In genomic region chr9:28951945-28952344, GRCh38 we compare ENCODE assay signal across 15 cellular contexts.
DNase-seq lines count a peak whose midpoint lies in the region; ATAC-seq and TF ChIP-seq lines count a peak whose summit lies in the region.
"Had no signal": no experiment of that assay in that cellular context is flagged by ENCODE, and none has a peak within 500 bp of the region (broad histone marks: within the 10 kb centered on the region; RNA-seq: fewer than 3 reads in every experiment).

No MANE protein-coding gene starts in this region.

- H2AFZ ChIP-seq in DND-41 (ENCODE audit: low read depth, low read length) (no peak overlapping the region), H9 (ENCODE audit: low read length) (no peak overlapping the region)

- H3K27ac ChIP-seq in DND-41 (ENCODE audit: low read length) (no peak overlapping the region), H9 (ENCODE audit: insufficient read length, low read depth, low read length) (no peak overlapping the region), Panc1 (ENCODE audit: low read length) (no peak overlapping the region)
- H3K27ac ChIP-seq: skin epidermis had no signal

- peaks cover 8 to 24% (median 18%) of the 10 kb centered on the region in 3 experiments for H3K36me3 Mint-ChIP-seq in H9 (ENCODE audit: insufficient read depth in 1 of 3, low read depth in 3 of 3)
- H3K36me3 Mint-ChIP-seq: brain; CD4-positive, CD25-positive, alpha-beta regulatory T cell; memory B cell had no signal

- BruUV-seq in Panc1 (replicated peaks; lab: Mats Ljungman, UMichigan), result no TSS peak

- WGBS in H9 (ENCODE audit: extremely low coverage, insufficient read length, low lambda C conversion rate), result no CpG with 5 or more reads among the region's 4 CpGs

- H3K18ac ChIP-seq in H9 (ENCODE audit: insufficient read length, low read depth, low read length), result no peak overlapping the region

- H3K9me3 ChIP-seq in DND-41 (ENCODE audit: insufficient read depth, low read length, severe bottlenecking), result no peaks in the 10 kb centered on the region
- H3K9me3 ChIP-seq in H9 (ENCODE audit: control insufficient read depth, low read depth, low read length), result no peaks in the 10 kb centered on the region
- no peaks in the 10 kb centered on the region for H3K9me3 ChIP-seq in Panc1 (ENCODE audit: control insufficient read depth, insufficient read depth, low read depth, low read length)

- no peak overlapping the region for H4K8ac ChIP-seq in H9 (replicated peaks; ENCODE audit: insufficient read length, low read depth, low read length)

- no peak overlapping the region for H2BK5ac ChIP-seq in H9 (ENCODE audit: insufficient read length, low read length)

- no peaks in the 10 kb centered on the region for H3K27me3 Mint-ChIP-seq in H9 (ENCODE audit: low read depth)
- H3K27me3 Mint-ChIP-seq: activated CD4-positive, alpha-beta memory T cell treated with anti-CD3 and anti-CD28 coated beads, Interleukin-2, amount 10 ng/mL, durations not matched to agents 7 days and 5 days; CD4-positive, CD25-positive, alpha-beta regulatory T cell; memory B cell had no signal

- H3K79me2 ChIP-seq in DND-41 (ENCODE audit: insufficient read depth, low read length), result no peaks in the 10 kb centered on the region
- no peaks in the 10 kb centered on the region for H3K79me2 ChIP-seq in H9 (ENCODE audit: insufficient read depth, low read length)

- CTCF ChIA-PET in Panc1 (lab: Charles Lee), result no interaction called here

- H4K5ac ChIP-seq in H9 (ENCODE audit: insufficient read length, low read depth, low read length), result no peak overlapping the region

- in situ Hi-C loops in Panc1 (cut with HindIII; ENCODE audit: low pct_unique_long_range_greater_than_20kb, low sequenced_read_pairs), result no loop called here

- H3K4ac ChIP-seq in H9 (ENCODE audit: low read depth, low read length), result no peak overlapping the region

- H3K4me3 Mint-ChIP-seq in H9, result no peak overlapping the region
- H3K4me3 Mint-ChIP-seq: activated CD4-positive, alpha-beta memory T cell treated with anti-CD3 and anti-CD28 coated beads, Interleukin-2, amount 10 ng/mL, durations not matched to agents 7 days and 5 days; brain; CD4-positive, CD25-positive, alpha-beta regulatory T cell; memory B cell; T-helper 2 cell treated with Interferon-gamma antibody and Interleukin-4, amounts not matched to agents 5 μg/mL and 100 μg/mL, for 36 hours had no signal

- no peak overlapping the region for H3T11ph ChIP-seq in H9 (ENCODE audit: low read length)

- H3K23ac ChIP-seq in H9 (ENCODE audit: insufficient read length, low read depth, low read length), result no peak overlapping the region

- H2BK120ac ChIP-seq in H9 (ENCODE audit: low read depth, low read length, poor library complexity, severe bottlenecking), result no peak overlapping the region

- H3K36me3 ChIP-seq in DND-41 (ENCODE audit: insufficient read depth, low read length) (no peaks in the 10 kb centered on the region), Panc1 (ENCODE audit: control insufficient read depth, insufficient read depth, low read length) (no peaks in the 10 kb centered on the region)

- POLR2A ChIA-PET in Panc1 (lab: Charles Lee), result no interaction called here

- H3K79me1 ChIP-seq in H9 (ENCODE audit: insufficient read depth, low read depth, low read length, poor library complexity, severe bottlenecking), result no peaks in the 10 kb centered on the region

- H2BK15ac ChIP-seq in H9 (ENCODE audit: low read depth, low read length), result no peak overlapping the region

- ATAC-seq in DND-41 (ENCODE audit: insufficient read depth, low read depth), result no peak
- ATAC-seq in Panc1, result no peak
- no peak for ATAC-seq in HG02840 (IDR thresholded peaks at IDR 0.05; ENCODE audit: low FRiP score, unreplicated experiment)
- no peak for ATAC-seq in GM19452 (IDR thresholded peaks at IDR 0.05; ENCODE audit: unreplicated experiment)

- H3K14ac ChIP-seq in H9 (ENCODE audit: insufficient read depth, low read length), result no peak overlapping the region

- H4K20me1 ChIP-seq in DND-41 (ENCODE audit: insufficient read depth, low read length) (no peaks in the 10 kb centered on the region), H9 (ENCODE audit: control insufficient read depth, insufficient read depth, insufficient read length) (no peaks in the 10 kb centered on the region)

- peak; percentile 16 for TF ChIP-seq CTCF in DND-41 (IDR thresholded peaks at IDR 0.05; ENCODE audit: borderline replicate concordance, extremely low read depth, low read length, poor library complexity, severe bottlenecking)
- TF ChIP-seq CTCF in H9 (conservative IDR thresholded peaks at IDR 0.05), result peak; percentile 50; the same call in 2 of the 3 replicates
- TF ChIP-seq CTCF in Panc1 (IDR thresholded peaks at IDR 0.05), result peak; percentile 20; the same call in 1 of the 2 replicates

- no peak for TF ChIP-seq POLR2A in erythroblast (IDR thresholded peaks at IDR 0.05; ENCODE audit: low read length)

- H3K23me2 ChIP-seq in H9 (ENCODE audit: insufficient read length, low read depth, low read length, poor library complexity, severe bottlenecking), result no peaks in the 10 kb centered on the region

- no peak overlapping the region for H2BK20ac ChIP-seq in H9 (ENCODE audit: low read depth, low read length, poor library complexity, severe bottlenecking)

- H3K27ac Mint-ChIP-seq in H9, result no peak overlapping the region
- H3K27ac Mint-ChIP-seq: activated CD4-positive, alpha-beta memory T cell treated with anti-CD3 and anti-CD28 coated beads, Interleukin-2, amount 10 ng/mL, durations not matched to agents 7 days and 5 days; brain; CD4-positive, CD25-positive, alpha-beta regulatory T cell; memory B cell; T-helper 2 cell treated with Interferon-gamma antibody and Interleukin-4, amounts not matched to agents 5 μg/mL and 100 μg/mL, for 36 hours had no signal

- H3K4me3 ChIP-seq in DND-41 (ENCODE audit: low read depth in 1 of 2, low read length in 2 of 2), result no peak overlapping the region
- H3K4me3 ChIP-seq in Panc1 (ENCODE audit: low read depth in 2 of 2, low read length in 2 of 2), result no peak overlapping the region
- H3K4me3 ChIP-seq: skin epidermis had no signal

- intact Hi-C loops in Panc1 (cut with micrococcal nuclease; ENCODE audit: unreplicated experiment), result no loop called here

- H2AK5ac ChIP-seq in H9 (ENCODE audit: insufficient read length, low read length), result no peak overlapping the region

- H3K27me3 ChIP-seq in DND-41 (ENCODE audit: insufficient read depth, low read length, poor library complexity) (no peaks in the 10 kb centered on the region), H9 (ENCODE audit: insufficient read depth, low read length) (no peaks in the 10 kb centered on the region), Panc1 (ENCODE audit: control insufficient read depth, insufficient read depth, low read length) (no peaks in the 10 kb centered on the region)

- H3K9ac ChIP-seq in DND-41 (ENCODE audit: low read depth, low read length), result no peak overlapping the region
- H3K9ac ChIP-seq in H9 (ENCODE audit: extremely low read depth, insufficient read length, low read length), result no peak overlapping the region

- H3K4me1 Mint-ChIP-seq in H9, result peaks cover 15 to 20% of the 10 kb centered on the region in 2 experiments
- H3K4me1 Mint-ChIP-seq: activated CD4-positive, alpha-beta memory T cell treated with anti-CD3 and anti-CD28 coated beads, Interleukin-2, amount 10 ng/mL, durations not matched to agents 7 days and 5 days; CD4-positive, CD25-positive, alpha-beta regulatory T cell; memory B cell had no signal

- H3K4me2 ChIP-seq in DND-41 (ENCODE audit: insufficient read depth, low read length) (no peak overlapping the region), H9 (ENCODE audit: insufficient read depth, insufficient read length, low read length) (no peak overlapping the region)

- H3K56ac ChIP-seq in H9 (ENCODE audit: insufficient read length, low read depth, low read length), result no peak overlapping the region

- peaks cover 11 to 19% of the 10 kb centered on the region in 2 experiments for H3K9me3 Mint-ChIP-seq in H9

- no peak overlapping the region for H4K91ac ChIP-seq in H9 (ENCODE audit: insufficient read length, low read depth, low read length)

- H2BK12ac ChIP-seq in H9 (ENCODE audit: insufficient read length, low read depth, low read length), result no peak overlapping the region

- no peak for DNase-seq in DND-41
- DNase-seq in H9, result no peak
- no peak for DNase-seq in Panc1 (ENCODE audit: low read depth, low spot score)
- DNase-seq in erythroblast (lab: John Stamatoyannopoulos, UW), result peak; percentile 0 to 1
- no peak for DNase-seq in T-helper 9 cell
- DNase-seq in SIG-M5 (lab: John Stamatoyannopoulos, UW), result no peak
- DNase-seq: activated CD4-positive, alpha-beta memory T cell treated with anti-CD3 and anti-CD28 coated beads, Interleukin-2, amount 10 ng/mL, durations not matched to agents 7 days and 5 days; activated effector memory CD4-positive, alpha-beta T cell treated with anti-CD3 and anti-CD28 coated beads, Interleukin-2, amount 50 U/mL, for 16 hours; CD4-positive, CD25-positive, alpha-beta regulatory T cell had no signal

- H3K4me1 ChIP-seq in DND-41 (ENCODE audit: insufficient read depth, low read length) (no peaks in the 10 kb centered on the region), H9 (ENCODE audit: insufficient read depth, low read length) (peaks cover 1% of the 10 kb centered on the region), Panc1 (ENCODE audit: control insufficient read depth, insufficient read depth, low read length) (no peaks in the 10 kb centered on the region)

Comparison
In these comparisons a context has a peak if more than half of its experiments do, and no peak if none do; other contexts are left out.
1. DNase-seq: peak in erythroblast (2 of 2); none in DND-41 (single experiment), H9 (single experiment), Panc1 (single experiment), T-helper 9 cell (single experiment) and SIG-M5 (single experiment).
2. Peak in every context shown above with its lines, with median percentiles within 50 percentile points of each other: CTCF ChIP-seq.